ENCODE assay signal across 23 cellular contexts in genomic region chr2:217775920-217776503, GRCh38.
"Had no signal": no experiment of that assay in that cellular context is flagged by ENCODE, and none has a peak within 500 bp of the region (broad histone marks: within the 10 kb centered on the region; RNA-seq: fewer than 3 reads in every experiment).

No MANE protein-coding gene starts in this region.

- H3K36me3 ChIP-seq: adrenal gland, breast epithelium, left lung, uterus had no signal

- H3K9me3 Mint-ChIP-seq: activated naive CD4-positive, alpha-beta T cell treated with anti-CD3 and anti-CD28 coated beads, Interleukin-2, amount 50 U/mL, for 24 hours had no signal

- DNase-seq: activated CD4-positive, alpha-beta T cell treated with anti-CD3 and anti-CD28 coated beads for 1 hour; activated gamma-delta T cell; adrenal gland; cortex of kidney; foreskin keratinocyte; hypothalamus; kidney; left lung; mammary epithelial cell; stimulated activated CD4-positive, alpha-beta T cell treated with anti-CD3 and anti-CD28 coated beads, Interleukin-2, amount 100 ng/mL, for 24 hours; stimulated activated naive CD4-positive, alpha-beta T cell treated with Interleukin-2 at 50 U/mL for 16 hours; substantia nigra; T-helper 17 cell; tibial artery; uterus had no signal

- H3K27me3 Mint-ChIP-seq: progenitor cell of endocrine pancreas, T-helper 17 cell had no signal

- FAIRE-seq: astrocyte, endothelial cell of umbilical vein, kidney had no signal

- H3K27ac ChIP-seq: adrenal gland, breast epithelium, esophagus muscularis mucosa, foreskin keratinocyte, left lung, right atrium auricular region, tibial artery, uterus, VCaP had no signal

- H3K4me3 Mint-ChIP-seq: activated naive CD4-positive, alpha-beta T cell treated with anti-CD3 and anti-CD28 coated beads, Interleukin-2, amount 50 U/mL, for 24 hours; T-helper 17 cell had no signal

- H3K27ac Mint-ChIP-seq: activated naive CD4-positive, alpha-beta T cell treated with anti-CD3 and anti-CD28 coated beads, Interleukin-2, amount 50 U/mL, for 24 hours; progenitor cell of endocrine pancreas; T-helper 17 cell had no signal

- H3K27me3 ChIP-seq: adrenal gland, breast epithelium, esophagus muscularis mucosa, left lung, right atrium auricular region, tibial artery, uterus had no signal

- H3K9me3 ChIP-seq: adrenal gland, breast epithelium, esophagus muscularis mucosa, left lung, right atrium auricular region, tibial artery, uterus had no signal

- H3K4me1 ChIP-seq: adrenal gland, breast epithelium, foreskin keratinocyte, left lung, right atrium auricular region, uterus had no signal

- H3K4me3 ChIP-seq: adrenal gland, breast epithelium, esophagus muscularis mucosa, left lung, right atrium auricular region, tibial artery, uterus had no signal
